20 cellular contexts compared by ENCODE assay signal in genomic region chr7:158945514-158945913, GRCh38.
DNase-seq lines count a peak whose midpoint lies in the region; ATAC-seq and TF ChIP-seq lines count a peak whose summit lies in the region.
"Had no signal": no experiment of that assay in that cellular context is flagged by ENCODE, and none has a peak within 500 bp of the region (broad histone marks: within the 10 kb centered on the region; RNA-seq: fewer than 3 reads in every experiment).

No MANE protein-coding gene starts in this region.

- H3K36me3 ChIP-seq in heart right ventricle = peaks cover 3 to 93% (median 66%) of the 10 kb centered on the region in 9 donors
- H3K36me3 ChIP-seq in upper lobe of right lung = peaks cover 55% of the 10 kb centered on the region
- H3K36me3 ChIP-seq in colonic mucosa = peaks cover 6% of the 10 kb centered on the region

- POLR2A ChIA-PET in activated CD8-positive, alpha-beta T cell treated with anti-CD3 and anti-CD28 coated beads for 36 hours (lab: Charles Lee) = no interaction called here

- peaks cover 0 to 11% (median 0%) of the 10 kb centered on the region in 11 donors for H3K9me3 ChIP-seq in heart right ventricle
- H3K9me3 ChIP-seq in upper lobe of right lung = no peaks in the 10 kb centered on the region
- no peaks in the 10 kb centered on the region for H3K9me3 ChIP-seq in colonic mucosa
- H3K9me3 ChIP-seq: SJCRH30 had no signal

- H3K27me3 ChIP-seq in heart right ventricle = no peaks in the 10 kb centered on the region
- H3K27me3 ChIP-seq in upper lobe of right lung = no peaks in the 10 kb centered on the region
- H3K27me3 ChIP-seq in colonic mucosa = no peaks in the 10 kb centered on the region
- H3K27me3 ChIP-seq: SJCRH30 had no signal

- H3K4me3 ChIP-seq in heart right ventricle (no peak overlapping the region), upper lobe of right lung (no peak overlapping the region), colonic mucosa (no peak overlapping the region)
- H3K4me3 ChIP-seq: GM12878, SJCRH30 had no signal

- H3K27ac ChIP-seq in heart right ventricle = no peak overlapping the region
- H3K27ac ChIP-seq in upper lobe of right lung = no peak overlapping the region
- no peak overlapping the region for H3K27ac ChIP-seq in colonic mucosa
- H3K27ac ChIP-seq: SJCRH30 had no signal

- CTCF ChIA-PET in activated CD8-positive, alpha-beta T cell treated with anti-CD3 and anti-CD28 coated beads for 36 hours (lab: Charles Lee) = no interaction called here

- no peaks in the 10 kb centered on the region for H3K27me3 Mint-ChIP-seq in glutamatergic neuron (ENCODE audit: unreplicated experiment)
- H3K27me3 Mint-ChIP-seq in activated CD8-positive, alpha-beta T cell treated with anti-CD3 and anti-CD28 coated beads for 36 hours = no peaks in the 10 kb centered on the region
- H3K27me3 Mint-ChIP-seq: B cell; CD4-positive, CD25-positive, alpha-beta regulatory T cell had no signal

- H3K4me1 ChIP-seq in heart right ventricle (no peaks in the 10 kb centered on the region), upper lobe of right lung (no peaks in the 10 kb centered on the region), colonic mucosa (no peaks in the 10 kb centered on the region)
- H3K4me1 ChIP-seq: SJCRH30 had no signal

- intact Hi-C loops in cardiac septum (cut with DNase I) (no loop called here), heart right ventricle (cut with DNase I) (no loop called here), upper lobe of right lung (cut with DNase I) (no loop called here), colonic mucosa (cut with DNase I) (no loop called here)
- intact Hi-C loops in activated CD8-positive, alpha-beta T cell treated with anti-CD3 and anti-CD28 coated beads for 36 hours (cut with micrococcal nuclease) = no loop called here

- TF ChIP-seq CTCF in heart right ventricle (IDR thresholded peaks at IDR 0.05) = no peak
- TF ChIP-seq CTCF in glutamatergic neuron (IDR thresholded peaks at IDR 0.05; ENCODE audit: partially characterized antibody, unreplicated experiment) = no peak
- TF ChIP-seq CTCF in upper lobe of right lung (IDR thresholded peaks at IDR 0.05) = no peak
- TF ChIP-seq CTCF in colonic mucosa (IDR thresholded peaks at IDR 0.05) = no peak
- TF ChIP-seq CTCF in activated CD8-positive, alpha-beta T cell treated with anti-CD3 and anti-CD28 coated beads for 36 hours (IDR thresholded peaks at IDR 0.05) = no peak

- no peak overlapping the region for H3K9ac ChIP-seq in colonic mucosa (ENCODE audit: low read depth in 2 of 2, low read length in 2 of 2)

- WGBS in heart right ventricle, 2 donors = 87 to 94% methylated on average over 12 of the region's 12 CpGs

- no peaks in the 10 kb centered on the region for H3K4me1 Mint-ChIP-seq in glutamatergic neuron (ENCODE audit: low read depth, unreplicated experiment)
- H3K4me1 Mint-ChIP-seq in activated CD8-positive, alpha-beta T cell treated with anti-CD3 and anti-CD28 coated beads for 36 hours (ENCODE audit: low read depth) = no peaks in the 10 kb centered on the region
- H3K4me1 Mint-ChIP-seq: B cell; CD4-positive, CD25-positive, alpha-beta regulatory T cell had no signal

- H3K36me3 Mint-ChIP-seq in glutamatergic neuron (ENCODE audit: unreplicated experiment) = peaks cover 22% of the 10 kb centered on the region
- peaks cover 49% of the 10 kb centered on the region for H3K36me3 Mint-ChIP-seq in activated CD8-positive, alpha-beta T cell treated with anti-CD3 and anti-CD28 coated beads for 36 hours (ENCODE audit: low read depth)

- H3K9me3 Mint-ChIP-seq in glutamatergic neuron (ENCODE audit: unreplicated experiment) = peaks cover 1% of the 10 kb centered on the region
- peaks cover 11% of the 10 kb centered on the region for H3K9me3 Mint-ChIP-seq in activated CD8-positive, alpha-beta T cell treated with anti-CD3 and anti-CD28 coated beads for 36 hours

- H3K27ac Mint-ChIP-seq in glutamatergic neuron (ENCODE audit: unreplicated experiment) = peak overlapping the region; percentile 52
- H3K27ac Mint-ChIP-seq in activated CD8-positive, alpha-beta T cell treated with anti-CD3 and anti-CD28 coated beads for 36 hours = no peak overlapping the region
- H3K27ac Mint-ChIP-seq: B cell; CD4-positive, CD25-positive, alpha-beta regulatory T cell; HFFc6 had no signal

- no peak for ATAC-seq in heart right ventricle
- ATAC-seq in upper lobe of right lung = peak; percentile 51
- no peak for ATAC-seq in HG03135 (IDR thresholded peaks at IDR 0.05; ENCODE audit: unreplicated experiment)
- ATAC-seq in activated CD8-positive, alpha-beta T cell treated with anti-CD3 and anti-CD28 coated beads for 36 hours = no peak
- ATAC-seq: GM12878, Panc1 had no signal

- DNase-seq in cardiac septum (ENCODE audit: low spot score) = peak; percentile 26
- DNase-seq in heart right ventricle = no peak
- DNase-seq in NCI-H510A treated with DMSO at 0.1 percent for 48 hours (lab: John Stamatoyannopoulos, UW) = peak; percentile 55
- no peak for DNase-seq in glutamatergic neuron
- DNase-seq in upper lobe of right lung = no peak
- no peak for DNase-seq in colonic mucosa
- DNase-seq in activated CD8-positive, alpha-beta T cell treated with anti-CD3 and anti-CD28 coated beads for 36 hours = no peak
- DNase-seq: CD4-positive, CD25-positive, alpha-beta regulatory T cell; HFFc6; Karpas-422; NCI-H1048; NCI-H1436; NCI-H1930; NCI-H2171; NCI-H446; SJCRH30 had no signal

- no peak overlapping the region for H3K4me3 Mint-ChIP-seq in glutamatergic neuron (ENCODE audit: unreplicated experiment)
- no peak overlapping the region for H3K4me3 Mint-ChIP-seq in activated CD8-positive, alpha-beta T cell treated with anti-CD3 and anti-CD28 coated beads for 36 hours
- H3K4me3 Mint-ChIP-seq: B cell; CD4-positive, CD25-positive, alpha-beta regulatory T cell; HFFc6 had no signal

Comparison
In these comparisons a context has a peak if more than half of its experiments do, and no peak if none do; other contexts are left out.
1. DNase-seq: peak in cardiac septum (single experiment) and NCI-H510A treated with DMSO at 0.1 percent for 48 hours (single experiment); none in heart right ventricle (0 of 2), glutamatergic neuron (single experiment), upper lobe of right lung (single experiment), colonic mucosa (single experiment) and activated CD8-positive, alpha-beta T cell treated with anti-CD3 and anti-CD28 coated beads for 36 hours (single experiment).